In genomic region chr22:46604306-46604690, GRCh38 we compare ENCODE assay signal across 1 cellular context.
TF ChIP-seq lines count a peak whose summit lies in the region.

No MANE protein-coding gene starts in this region.

TF ChIP-seq in K562, 482 proteins besides CTCF, POLR2A, EP300 and RAD21 (continued from another document and continues in another):
- peak; percentile 63; the same call in 1 of the 2 replicates for TF ChIP-seq ZBTB40 (IDR thresholded peaks at IDR 0.05)
- no peak for TF ChIP-seq ZBTB40 (CRISPR knock-in tag; IDR thresholded peaks at IDR 0.05)
- TF ChIP-seq ZKSCAN1 (IDR thresholded peaks at IDR 0.05; ENCODE audit: low read depth, low read length) = no peak
- TF ChIP-seq FOXP1 (CRISPR knock-in tag; IDR thresholded peaks at IDR 0.05) = no peak
- peak; percentile 21 to 34; a peak in 2 of 4 replicates for TF ChIP-seq FOXK2 (conservative IDR thresholded peaks at IDR 0.05 in 1 of 2, IDR thresholded peaks at IDR 0.05 in 1 of 2; ENCODE audit: low read depth in 2 of 2)
- peak; percentile 20; the same call in 1 of the 2 replicates for TF ChIP-seq ZNF24 (IDR thresholded peaks at IDR 0.05)
- TF ChIP-seq, protein P1, sequence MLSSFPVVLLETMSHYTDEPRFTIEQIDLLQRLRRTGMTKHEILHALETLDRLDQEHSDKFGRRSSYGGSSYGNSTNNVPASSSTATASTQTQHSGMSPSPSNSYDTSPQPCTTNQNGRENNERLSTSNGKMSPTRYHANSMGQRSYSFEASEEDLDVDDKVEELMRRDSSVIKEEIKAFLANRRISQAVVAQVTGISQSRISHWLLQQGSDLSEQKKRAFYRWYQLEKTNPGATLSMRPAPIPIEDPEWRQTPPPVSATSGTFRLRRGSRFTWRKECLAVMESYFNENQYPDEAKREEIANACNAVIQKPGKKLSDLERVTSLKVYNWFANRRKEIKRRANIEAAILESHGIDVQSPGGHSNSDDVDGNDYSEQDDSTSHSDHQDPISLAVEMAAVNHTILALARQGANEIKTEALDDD (IDR thresholded peaks at IDR 0.05) = no peak
- TF ChIP-seq, protein P2, sequence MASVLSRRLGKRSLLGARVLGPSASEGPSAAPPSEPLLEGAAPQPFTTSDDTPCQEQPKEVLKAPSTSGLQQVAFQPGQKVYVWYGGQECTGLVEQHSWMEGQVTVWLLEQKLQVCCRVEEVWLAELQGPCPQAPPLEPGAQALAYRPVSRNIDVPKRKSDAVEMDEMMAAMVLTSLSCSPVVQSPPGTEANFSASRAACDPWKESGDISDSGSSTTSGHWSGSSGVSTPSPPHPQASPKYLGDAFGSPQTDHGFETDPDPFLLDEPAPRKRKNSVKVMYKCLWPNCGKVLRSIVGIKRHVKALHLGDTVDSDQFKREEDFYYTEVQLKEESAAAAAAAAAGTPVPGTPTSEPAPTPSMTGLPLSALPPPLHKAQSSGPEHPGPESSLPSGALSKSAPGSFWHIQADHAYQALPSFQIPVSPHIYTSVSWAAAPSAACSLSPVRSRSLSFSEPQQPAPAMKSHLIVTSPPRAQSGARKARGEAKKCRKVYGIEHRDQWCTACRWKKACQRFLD (CRISPR knock-in tag; IDR thresholded peaks at IDR 0.05) = no peak
- TF ChIP-seq, protein P3, sequence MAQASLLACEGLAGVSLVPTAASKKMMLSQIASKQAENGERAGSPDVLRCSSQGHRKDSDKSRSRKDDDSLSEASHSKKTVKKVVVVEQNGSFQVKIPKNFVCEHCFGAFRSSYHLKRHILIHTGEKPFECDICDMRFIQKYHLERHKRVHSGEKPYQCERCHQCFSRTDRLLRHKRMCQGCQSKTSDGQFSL (CRISPR knock-in tag; IDR thresholded peaks at IDR 0.05) = no peak
- TF ChIP-seq, protein P3 (tag; IDR thresholded peaks at IDR 0.05) = no peak
- no peak for TF ChIP-seq SNIP1 (IDR thresholded peaks at IDR 0.05; ENCODE audit: low read depth)
- TF ChIP-seq ZNF780A (CRISPR knock-in tag; IDR thresholded peaks at IDR 0.05) = no peak
- TF ChIP-seq CCNT2 (IDR thresholded peaks at IDR 0.05; ENCODE audit: borderline replicate concordance, extremely low read depth, insufficient read length, low read depth, low read length) = peak; percentile 80
- TF ChIP-seq GMEB1 (CRISPR knock-in tag; IDR thresholded peaks at IDR 0.05) = no peak
- TF ChIP-seq BDP1 (IDR thresholded peaks at IDR 0.05; ENCODE audit: insufficient read depth, insufficient read length) = no peak
- no peak for TF ChIP-seq ZNF41 (CRISPR knock-in tag; conservative IDR thresholded peaks at IDR 0.05)
- TF ChIP-seq BCL6 (CRISPR knock-in tag; IDR thresholded peaks at IDR 0.05) = no peak
- TF ChIP-seq GTF2E2 (tag; IDR thresholded peaks at IDR 0.05) = no peak; the same call in 1 of the 2 replicates
- TF ChIP-seq NR2C2 (CRISPR knock-in tag; IDR thresholded peaks at IDR 0.05) = no peak
- peak; percentile 39 for TF ChIP-seq NR2C2 (tag; IDR thresholded peaks at IDR 0.05)
- TF ChIP-seq SP2 (IDR thresholded peaks at IDR 0.05; ENCODE audit: extremely low read depth, low read depth, low read length, poor library complexity, severe bottlenecking) = no peak
- no peak for TF ChIP-seq FOXA1 (IDR thresholded peaks at IDR 0.05; ENCODE audit: borderline replicate concordance)
- no peak for TF ChIP-seq HMG20B (CRISPR knock-in tag; IDR thresholded peaks at IDR 0.05)
- TF ChIP-seq GTF2F1 (IDR thresholded peaks at IDR 0.05; ENCODE audit: low read depth, low read length) = no peak
- TF ChIP-seq, protein P4, sequence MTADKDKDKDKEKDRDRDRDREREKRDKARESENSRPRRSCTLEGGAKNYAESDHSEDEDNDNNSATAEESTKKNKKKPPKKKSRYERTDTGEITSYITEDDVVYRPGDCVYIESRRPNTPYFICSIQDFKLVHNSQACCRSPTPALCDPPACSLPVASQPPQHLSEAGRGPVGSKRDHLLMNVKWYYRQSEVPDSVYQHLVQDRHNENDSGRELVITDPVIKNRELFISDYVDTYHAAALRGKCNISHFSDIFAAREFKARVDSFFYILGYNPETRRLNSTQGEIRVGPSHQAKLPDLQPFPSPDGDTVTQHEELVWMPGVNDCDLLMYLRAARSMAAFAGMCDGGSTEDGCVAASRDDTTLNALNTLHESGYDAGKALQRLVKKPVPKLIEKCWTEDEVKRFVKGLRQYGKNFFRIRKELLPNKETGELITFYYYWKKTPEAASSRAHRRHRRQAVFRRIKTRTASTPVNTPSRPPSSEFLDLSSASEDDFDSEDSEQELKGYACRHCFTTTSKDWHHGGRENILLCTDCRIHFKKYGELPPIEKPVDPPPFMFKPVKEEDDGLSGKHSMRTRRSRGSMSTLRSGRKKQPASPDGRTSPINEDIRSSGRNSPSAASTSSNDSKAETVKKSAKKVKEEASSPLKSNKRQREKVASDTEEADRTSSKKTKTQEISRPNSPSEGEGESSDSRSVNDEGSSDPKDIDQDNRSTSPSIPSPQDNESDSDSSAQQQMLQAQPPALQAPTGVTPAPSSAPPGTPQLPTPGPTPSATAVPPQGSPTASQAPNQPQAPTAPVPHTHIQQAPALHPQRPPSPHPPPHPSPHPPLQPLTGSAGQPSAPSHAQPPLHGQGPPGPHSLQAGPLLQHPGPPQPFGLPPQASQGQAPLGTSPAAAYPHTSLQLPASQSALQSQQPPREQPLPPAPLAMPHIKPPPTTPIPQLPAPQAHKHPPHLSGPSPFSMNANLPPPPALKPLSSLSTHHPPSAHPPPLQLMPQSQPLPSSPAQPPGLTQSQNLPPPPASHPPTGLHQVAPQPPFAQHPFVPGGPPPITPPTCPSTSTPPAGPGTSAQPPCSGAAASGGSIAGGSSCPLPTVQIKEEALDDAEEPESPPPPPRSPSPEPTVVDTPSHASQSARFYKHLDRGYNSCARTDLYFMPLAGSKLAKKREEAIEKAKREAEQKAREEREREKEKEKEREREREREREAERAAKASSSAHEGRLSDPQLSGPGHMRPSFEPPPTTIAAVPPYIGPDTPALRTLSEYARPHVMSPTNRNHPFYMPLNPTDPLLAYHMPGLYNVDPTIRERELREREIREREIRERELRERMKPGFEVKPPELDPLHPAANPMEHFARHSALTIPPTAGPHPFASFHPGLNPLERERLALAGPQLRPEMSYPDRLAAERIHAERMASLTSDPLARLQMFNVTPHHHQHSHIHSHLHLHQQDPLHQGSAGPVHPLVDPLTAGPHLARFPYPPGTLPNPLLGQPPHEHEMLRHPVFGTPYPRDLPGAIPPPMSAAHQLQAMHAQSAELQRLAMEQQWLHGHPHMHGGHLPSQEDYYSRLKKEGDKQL (CRISPR knock-in tag; IDR thresholded peaks at IDR 0.05; ENCODE audit: borderline replicate concordance) = no peak
- TF ChIP-seq SLC30A9 (CRISPR knock-in tag; IDR thresholded peaks at IDR 0.05) = no peak
- no peak for TF ChIP-seq NR3C1 (CRISPR knock-in tag; IDR thresholded peaks at IDR 0.05)
- no peak for TF ChIP-seq SIX5 (IDR thresholded peaks at IDR 0.05; ENCODE audit: borderline replicate concordance in 1 of 2, insufficient read depth in 1 of 2, low read depth in 1 of 2, low read length in 2 of 2)
- no peak for TF ChIP-seq POLR3G (IDR thresholded peaks at IDR 0.05; ENCODE audit: extremely low read depth, insufficient read length, insufficient replicate concordance)
- TF ChIP-seq ZNF124 (CRISPR knock-in tag; IDR thresholded peaks at IDR 0.05) = no peak
- TF ChIP-seq NR2C1 (IDR thresholded peaks at IDR 0.05) = no peak
- TF ChIP-seq NR2C1 (tag; IDR thresholded peaks at IDR 0.05) = no peak
- peak; percentile 98 for TF ChIP-seq ARID1B (IDR thresholded peaks at IDR 0.05)
- TF ChIP-seq TEAD4 (IDR thresholded peaks at IDR 0.05; ENCODE audit: low read length) = peak; percentile 91
- TF ChIP-seq TEAD4 (CRISPR knock-in tag; IDR thresholded peaks at IDR 0.05; ENCODE audit: borderline replicate concordance) = no peak
- peak; percentile 79 for TF ChIP-seq ELF1 (tag; IDR thresholded peaks at IDR 0.05)
- no peak for TF ChIP-seq PTRF (tag; IDR thresholded peaks at IDR 0.05)
- no peak for TF ChIP-seq U2AF1 (optimal IDR thresholded peaks at IDR 0.05; ENCODE audit: low read depth, low read length)
- TF ChIP-seq, protein P5, sequence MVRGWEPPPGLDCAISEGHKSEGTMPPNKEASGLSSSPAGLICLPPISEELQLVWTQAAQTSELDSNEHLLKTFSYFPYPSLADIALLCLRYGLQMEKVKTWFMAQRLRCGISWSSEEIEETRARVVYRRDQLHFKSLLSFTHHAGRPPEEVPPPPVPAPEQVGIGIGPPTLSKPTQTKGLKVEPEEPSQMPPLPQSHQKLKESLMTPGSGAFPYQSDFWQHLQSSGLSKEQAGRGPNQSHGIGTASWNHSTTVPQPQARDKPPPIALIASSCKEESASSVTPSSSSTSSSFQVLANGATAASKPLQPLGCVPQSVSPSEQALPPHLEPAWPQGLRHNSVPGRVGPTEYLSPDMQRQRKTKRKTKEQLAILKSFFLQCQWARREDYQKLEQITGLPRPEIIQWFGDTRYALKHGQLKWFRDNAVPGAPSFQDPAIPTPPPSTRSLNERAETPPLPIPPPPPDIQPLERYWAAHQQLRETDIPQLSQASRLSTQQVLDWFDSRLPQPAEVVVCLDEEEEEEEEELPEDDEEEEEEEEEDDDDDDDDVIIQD (CRISPR knock-in tag; IDR thresholded peaks at IDR 0.05) = no peak
- no peak for TF ChIP-seq DIDO1 (tag; IDR thresholded peaks at IDR 0.05; ENCODE audit: low read depth)
- peak; percentile 84 to 88 for TF ChIP-seq RCOR1 (IDR thresholded peaks at IDR 0.05; ENCODE audit: borderline replicate concordance in 1 of 2, low read depth in 2 of 2, low read length in 2 of 2)
